In the genomic region with DNA sequence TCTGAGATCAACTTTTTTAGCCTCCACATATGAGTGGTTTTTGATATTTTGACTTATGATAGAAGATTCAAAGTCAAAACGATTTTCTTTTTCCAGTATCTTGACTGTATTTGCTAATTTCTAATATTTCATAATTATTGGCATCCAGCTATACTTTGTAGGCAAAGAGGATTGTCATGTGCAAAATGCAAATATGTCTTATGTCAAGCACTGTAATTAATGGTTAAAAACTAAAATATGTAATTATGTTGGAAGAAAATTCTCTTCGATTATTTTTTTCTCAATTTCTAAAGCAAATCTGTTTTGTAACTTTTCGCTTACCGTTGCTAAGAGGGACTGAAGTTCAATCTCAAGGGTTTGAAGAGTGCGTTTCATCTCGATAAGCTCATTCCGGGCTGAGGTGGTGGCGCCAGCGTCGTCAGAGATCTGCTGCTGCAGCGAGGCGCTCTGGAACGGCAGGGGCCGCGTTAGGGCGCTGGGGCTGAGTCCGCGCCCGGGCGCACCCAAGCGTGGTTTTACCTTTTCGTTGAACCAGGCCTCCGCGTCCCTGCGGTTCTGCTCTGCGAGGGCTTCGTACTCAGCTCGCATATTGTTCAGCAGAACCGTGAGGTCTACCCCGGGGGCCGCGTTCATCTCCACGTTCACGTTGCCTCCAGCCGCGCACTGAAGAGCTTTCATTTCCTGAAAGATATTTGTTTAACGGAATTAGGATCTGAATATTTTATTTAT, we compare ENCODE assay signal across 12 cellular contexts. TPM values are rescaled to one million over a fixed set of nuclear protein-coding genes. Genes with fewer than 3 reads are reported as not detected.
A peak's percentile ranks its signal among the peaks of the same experiment; 100 is the strongest.
DNase-seq lines count a peak whose midpoint lies in the region; ATAC-seq, FAIRE-seq and TF ChIP-seq lines count a peak whose summit lies in the region.
"Had no signal": no experiment of that assay in that cellular context is flagged by ENCODE, and none has a peak within 500 bp of the region (broad histone marks: within the 10 kb centered on the region; RNA-seq: fewer than 3 reads in every experiment).

No MANE protein-coding gene starts in this region.

- H3K9me3 Mint-ChIP-seq in T-cell = no peaks in the 10 kb centered on the region
- H3K9me3 Mint-ChIP-seq: activated naive CD4-positive, alpha-beta T cell treated with anti-CD3 and anti-CD28 coated beads, Interleukin-2, amount 50 U/mL, for 72 hours had no signal

- peaks cover 0 to 8% (median 2%) of the 10 kb centered on the region in 3 donors for H3K4me1 Mint-ChIP-seq in T-cell

- H3K14ac ChIP-seq in H1 (ENCODE audit: insufficient read length) = no peak overlapping the region

- ATAC-seq in T-cell (replicated peaks in 1 of 4) (peak in 3 of 4 experiments; percentile 51 to 73 (median 68)), GM19463 (IDR thresholded peaks at IDR 0.05; ENCODE audit: unreplicated experiment) (no peak)
- ATAC-seq: activated naive CD4-positive, alpha-beta T cell treated with anti-CD3 and anti-CD28 coated beads, Interleukin-2, amount 50 U/mL, for 72 hours had no signal

- H2BK120ac ChIP-seq in H1 (replicated peaks; ENCODE audit: low read depth, low read length) = no peak overlapping the region

- H2AFZ ChIP-seq in H1 (ENCODE audit: low read length) = no peak overlapping the region
- H2AFZ ChIP-seq in MM.1S (ENCODE audit: low read length) = no peak overlapping the region

- H3K23me2 ChIP-seq in H1 (ENCODE audit: low read depth, low read length) = no peaks in the 10 kb centered on the region

- H3K27me3 Mint-ChIP-seq in T-cell = peaks cover 60 to 73% of the 10 kb centered on the region in 2 donors

- no peak overlapping the region for H4K5ac ChIP-seq in H1 (ENCODE audit: insufficient read length, low read depth, low read length)

- peak overlapping the region; percentile 34 to 64 (median 50) for H3K4me3 Mint-ChIP-seq in T-cell

- H3K18ac ChIP-seq in H1 (ENCODE audit: extremely low read depth, low read length) = no peak overlapping the region

- H3K23ac ChIP-seq in H1 (ENCODE audit: insufficient read length) = no peak overlapping the region

- no peak overlapping the region for H2BK15ac ChIP-seq in H1 (ENCODE audit: low read length)

- no peak for TF ChIP-seq EP300 in H1 (IDR thresholded peaks at IDR 0.05; ENCODE audit: borderline replicate concordance in 1 of 2, low read depth in 2 of 2, low read length in 2 of 2)

- H3K79me1 ChIP-seq in H1 (ENCODE audit: low read depth, low read length) = no peaks in the 10 kb centered on the region

- H2AK5ac ChIP-seq in H1 (ENCODE audit: low read depth, low read length) = no peak overlapping the region

- H3K4me1 ChIP-seq in H1 (replicated peaks in 1 of 4; ENCODE audit: control insufficient read depth in 3 of 4, insufficient read depth in 4 of 4, low read length in 3 of 4) = no peaks in the 10 kb centered on the region
- no peaks in the 10 kb centered on the region for H3K4me1 ChIP-seq in MM.1S (ENCODE audit: low read length)
- H3K4me1 ChIP-seq: SJSA1 had no signal

- H3K27me3 ChIP-seq in H1 (replicated peaks in 1 of 4; ENCODE audit: control insufficient read depth in 3 of 4, extremely low read depth in 1 of 4, insufficient read depth in 3 of 4, low read length in 3 of 4) = peaks cover 0 to 3% (median 1%) of the 10 kb centered on the region in 4 experiments; a peak in 3 of 7 replicates
- H3K27me3 ChIP-seq in MM.1S (replicated peaks; ENCODE audit: insufficient read depth, low read length) = no peaks in the 10 kb centered on the region
- H3K27me3 ChIP-seq: ovary had no signal

- no peaks in the 10 kb centered on the region for H3K36me3 Mint-ChIP-seq in T-cell
- H3K36me3 Mint-ChIP-seq: activated naive CD4-positive, alpha-beta T cell treated with anti-CD3 and anti-CD28 coated beads, Interleukin-2, amount 50 U/mL, for 72 hours had no signal

- no peak overlapping the region for H3K56ac ChIP-seq in H1 (replicated peaks; ENCODE audit: insufficient read length, low read depth, low read length)

- FAIRE-seq in H1 (lab: Jason Lieb, UNC) = no peak

- H3K9me3 ChIP-seq in H1 (ENCODE audit: insufficient read depth in 2 of 2, low read depth in 1 of 2, low read length in 1 of 2) (no peaks in the 10 kb centered on the region), MM.1S (replicated peaks; ENCODE audit: insufficient read depth, low read length) (no peaks in the 10 kb centered on the region)
- H3K9me3 ChIP-seq: ovary, SJSA1 had no signal

- TF ChIP-seq RAD21 in H1 (IDR thresholded peaks at IDR 0.05 in 1 of 2, conservative IDR thresholded peaks at IDR 0.05 in 1 of 2; ENCODE audit: low read depth in 2 of 2, low read length in 2 of 2) = no peak

- 41% methylated on average over 37 of the region's 37 CpGs; no CpG with 5 or more reads in 1 of the 2 experiments for WGBS in H1 (ENCODE audit: extremely low coverage in 1 of 2, insufficient coverage in 1 of 2, insufficient read length in 1 of 2, insufficient replicate concordance in 2 of 2, low coverage in 1 of 2, low lambda C conversion rate in 2 of 2, missing lambda C conversion rate in 1 of 2), 2 experiments

- CTCF ChIA-PET in T-cell (lab: Charles Lee) = interaction anchor here in 1 of 2 donors (0.6 kb wide), 1 partner anchor 414 kb away, joined by 4 read pairs; no protein-coding TSS in a partner anchor
- CTCF ChIA-PET in H1 (lab: Charles Lee; ENCODE audit: partially characterized antibody) = interaction anchor here (0.9 to 2.0 kb wide), 4 partner anchors 13 to 160 kb away, joined by 3 to 6 read pairs (median 4); no protein-coding TSS in a partner anchor

- POLR2A ChIA-PET in T-cell (lab: Charles Lee) (interaction anchor here in 1 of 2 donors (1.2 kb wide), 1 partner anchor 407 kb away, joined by 3 read pairs; no protein-coding TSS in a partner anchor), H1 (lab: Charles Lee; ENCODE audit: partially characterized antibody) (interaction anchor here (0.9 kb wide), 1 partner anchor 130 kb away, joined by 3 read pairs; no protein-coding TSS in a partner anchor)

- H3K27ac ChIP-seq in H1 (ENCODE audit: low read depth, low read length) = no peak overlapping the region
- H3K27ac ChIP-seq in MM.1S (ENCODE audit: low read length) = no peak overlapping the region
- H3K27ac ChIP-seq: ovary, SJSA1 had no signal

- H4K8ac ChIP-seq in H1 (ENCODE audit: extremely low read depth, insufficient read depth, low read length) = peak overlapping the region; percentile 14; the same call in 1 of the 2 replicates

- H3F3A ChIP-seq in MM.1S (ENCODE audit: insufficient read depth, low read length) = no peaks in the 10 kb centered on the region

- no peaks in the 10 kb centered on the region for H3K36me3 ChIP-seq in H1 (ENCODE audit: control insufficient read depth in 2 of 4, insufficient read depth in 4 of 4, low read length in 3 of 4)
- no peaks in the 10 kb centered on the region for H3K36me3 ChIP-seq in MM.1S (replicated peaks; ENCODE audit: insufficient read depth, low read length)
- H3K36me3 ChIP-seq: ovary, SJSA1 had no signal

- TF ChIP-seq CTCF in H1 (IDR thresholded peaks at IDR 0.05; ENCODE audit: control extremely low read depth in 1 of 3, insufficient read depth in 1 of 3, low read depth in 1 of 3, low read length in 3 of 3) = 0 out of 4 replicates have a peak, but pooled peaks of 1 of the 3 experiments have one; percentile 2
- TF ChIP-seq CTCF in MM.1S (IDR thresholded peaks at IDR 0.05; ENCODE audit: low read length) = no peak

- peak; percentile 30 for DNase-seq in ELF-1 (ENCODE audit: low read depth, low spot score)
- DNase-seq in T-cell = peak in 15 of 34 experiments; percentile 4 to 26 (median 13)
- DNase-seq in H1 (ENCODE audit: low read depth in 1 of 2, low spot score in 2 of 2) = no peak
- peak; percentile 25 for DNase-seq in stimulated activated CD4-positive, alpha-beta T cell treated with anti-CD3 and anti-CD28 coated beads, Interleukin-4, amount 100 ng/mL, for 1 hour
- DNase-seq in H4 (ENCODE audit: low spot score) = no peak
- DNase-seq in LoVo (ENCODE audit: low spot score) = no peak
- DNase-seq in MM.1S = no peak
- DNase-seq: ovary; stimulated activated naive CD4-positive, alpha-beta T cell treated with Interleukin-2 at 50 U/mL for 16 hours had no signal

- no peak for TF ChIP-seq POLR2A in H1 (IDR thresholded peaks at IDR 0.05; ENCODE audit: control extremely low read depth in 1 of 2, low read depth in 2 of 2, low read length in 2 of 2)

- no peak overlapping the region for H3K27ac Mint-ChIP-seq in T-cell
- H3K27ac Mint-ChIP-seq: activated naive CD4-positive, alpha-beta T cell treated with anti-CD3 and anti-CD28 coated beads, Interleukin-2, amount 50 U/mL, for 72 hours had no signal

- H3K9ac ChIP-seq in H1 (replicated peaks in 1 of 4; ENCODE audit: extremely low read depth in 1 of 4, low read depth in 3 of 4, low read length in 3 of 4) (no peak overlapping the region), MM.1S (ENCODE audit: low read length) (no peak overlapping the region)

- H3K4ac ChIP-seq in H1 (replicated peaks; ENCODE audit: insufficient read length, low read depth, low read length) = no peak overlapping the region

- no peaks in the 10 kb centered on the region for H4K20me1 ChIP-seq in H1 (replicated peaks in 1 of 2; ENCODE audit: control insufficient read depth in 1 of 2, insufficient read depth in 2 of 2, low read length in 2 of 2)
- no peaks in the 10 kb centered on the region for H4K20me1 ChIP-seq in MM.1S (ENCODE audit: insufficient read depth, low read length)

- H3K4me2 ChIP-seq in H1 (ENCODE audit: insufficient read depth in 1 of 2, low read depth in 2 of 2, low read length in 2 of 2) = 0 out of 4 replicates have a peak overlapping the region, but pooled peaks of 1 of the 2 experiments have one; percentile 29
- H3K4me2 ChIP-seq in MM.1S (ENCODE audit: low read depth, low read length) = no peak overlapping the region

- H3K79me2 ChIP-seq in H1 (ENCODE audit: control insufficient read depth in 1 of 2, insufficient read depth in 2 of 2, low read length in 2 of 2) (no peaks in the 10 kb centered on the region), MM.1S (ENCODE audit: low read length) (no peaks in the 10 kb centered on the region)

- H2BK12ac ChIP-seq in H1 (ENCODE audit: low read depth, low read length) = no peak overlapping the region

- H2BK5ac ChIP-seq in H1 (ENCODE audit: low read depth, low read length) = no peak overlapping the region

- H4K91ac ChIP-seq in H1 (replicated peaks; ENCODE audit: insufficient read length, low read length) = no peak overlapping the region

- H3K4me3 ChIP-seq in H1 (ENCODE audit: extremely low read depth in 1 of 4, insufficient read depth in 2 of 4, low read depth in 3 of 4, low read length in 4 of 4) (peak overlapping the region in 1 of 4 experiments; percentile 12; a peak in 1 of 8 replicates), MM.1S (ENCODE audit: low read length) (no peak overlapping the region)
- H3K4me3 ChIP-seq: ovary, SJSA1 had no signal

- no peaks in the 10 kb centered on the region for H3K9me2 ChIP-seq in MM.1S (replicated peaks; ENCODE audit: insufficient read depth, low read length)

- no peak overlapping the region for H2BK20ac ChIP-seq in H1 (ENCODE audit: low read length)

RNA-seq across cellular contexts. Expression of a gene that starts 3.0 kb away (rescaled TPM):
- not detected for total RNA-seq in T-cell
- total RNA-seq in H1 (2021; fragmentation: NEBNext Ultra II Directional; extraction: Animal tissue kit (Norgen Biotek cat#: 25700)) = not detected in 2 replicates
- polyA plus RNA-seq in H1 (2011; rRNA removed) = not detected in 2 replicates
- polyA plus RNA-seq in H1 (2011; cell fraction: cytosol; rRNA removed) = not detected
- polyA plus RNA-seq in H1 (2011; cell fraction: nucleus; rRNA removed) = not detected
- polyA plus RNA-seq in H1 (2012, experiment 1 of 2) = not detected in 4 replicates
- polyA plus RNA-seq in H1 (2012, experiment 2 of 2) = not detected
- polyA plus RNA-seq in H1 (2013, experiment 1 of 2) = not detected
- polyA plus RNA-seq in H1 (2013, experiment 2 of 2) = not detected
- not detected in 2 replicates for polyA minus RNA-seq in H1 (2011; rRNA and poly(A)+ RNA removed)
- not detected for polyA minus RNA-seq in H1 (2011; cell fraction: cytosol; rRNA and poly(A)+ RNA removed)
- not detected for polyA minus RNA-seq in H1 (2011; cell fraction: nucleus; rRNA and poly(A)+ RNA removed)
- not detected in 2 replicates for total RNA-seq in H4 (2014; rRNA removed; shearing (Covaris generic))
- total RNA-seq: activated naive CD4-positive, alpha-beta T cell treated with anti-CD3 and anti-CD28 coated beads, Interleukin-2, amount 50 U/mL, for 72 hours; ovary; SJSA1 had no signal
- polyA plus RNA-seq: ovary had no signal

RNA-seq across cellular contexts. Expression of a gene that starts 7.3 kb away (rescaled TPM):
- not detected for total RNA-seq in T-cell
- total RNA-seq in H1 (2021; fragmentation: NEBNext Ultra II Directional; extraction: Animal tissue kit (Norgen Biotek cat#: 25700)) = not detected in 2 replicates
- not detected in 2 replicates for polyA plus RNA-seq in H1 (2011; rRNA removed)
- polyA plus RNA-seq in H1 (2011; cell fraction: cytosol; rRNA removed) = not detected
- not detected for polyA plus RNA-seq in H1 (2011; cell fraction: nucleus; rRNA removed)
- not detected in 4 replicates for polyA plus RNA-seq in H1 (2012, experiment 1 of 2)
- polyA plus RNA-seq in H1 (2012, experiment 2 of 2) = not detected
- not detected for polyA plus RNA-seq in H1 (2013, experiment 1 of 2)
- not detected for polyA plus RNA-seq in H1 (2013, experiment 2 of 2)
- polyA minus RNA-seq in H1 (2011; rRNA and poly(A)+ RNA removed) = not detected in 2 replicates
- polyA minus RNA-seq in H1 (2011; cell fraction: cytosol; rRNA and poly(A)+ RNA removed) = not detected
- polyA minus RNA-seq in H1 (2011; cell fraction: nucleus; rRNA and poly(A)+ RNA removed) = not detected
- total RNA-seq in H4 (2014; rRNA removed; shearing (Covaris generic)) = not detected in 2 replicates
- total RNA-seq: activated naive CD4-positive, alpha-beta T cell treated with anti-CD3 and anti-CD28 coated beads, Interleukin-2, amount 50 U/mL, for 72 hours; ovary; SJSA1 had no signal
- polyA plus RNA-seq: ovary had no signal

RNA-seq across cellular contexts. Expression of a gene that starts 20.4 kb away (rescaled TPM):
- not detected for total RNA-seq in T-cell
- total RNA-seq in H1 (2021; fragmentation: NEBNext Ultra II Directional; extraction: Animal tissue kit (Norgen Biotek cat#: 25700)) = not detected in 2 replicates
- not detected in 2 replicates for polyA plus RNA-seq in H1 (2011; rRNA removed)
- polyA plus RNA-seq in H1 (2011; cell fraction: cytosol; rRNA removed) = not detected
- polyA plus RNA-seq in H1 (2011; cell fraction: nucleus; rRNA removed) = not detected
- not detected in 4 replicates for polyA plus RNA-seq in H1 (2012, experiment 1 of 2)
- polyA plus RNA-seq in H1 (2012, experiment 2 of 2) = not detected
- polyA plus RNA-seq in H1 (2013, experiment 1 of 2) = not detected
- polyA plus RNA-seq in H1 (2013, experiment 2 of 2) = not detected
- polyA minus RNA-seq in H1 (2011; rRNA and poly(A)+ RNA removed) = not detected in 2 replicates
- not detected for polyA minus RNA-seq in H1 (2011; cell fraction: cytosol; rRNA and poly(A)+ RNA removed)
- not detected for polyA minus RNA-seq in H1 (2011; cell fraction: nucleus; rRNA and poly(A)+ RNA removed)
- total RNA-seq in H4 (2014; rRNA removed; shearing (Covaris generic)) = not detected in 2 replicates
- total RNA-seq: activated naive CD4-positive, alpha-beta T cell treated with anti-CD3 and anti-CD28 coated beads, Interleukin-2, amount 50 U/mL, for 72 hours; ovary; SJSA1 had no signal
- polyA plus RNA-seq: ovary had no signal

RNA-seq across cellular contexts. Expression of a gene that starts 24.2 kb away (rescaled TPM):
- not detected for total RNA-seq in T-cell
- total RNA-seq in H1 (2021; fragmentation: NEBNext Ultra II Directional; extraction: Animal tissue kit (Norgen Biotek cat#: 25700)) = not detected in 2 replicates
- not detected in 2 replicates for polyA plus RNA-seq in H1 (2011; rRNA removed)
- not detected for polyA plus RNA-seq in H1 (2011; cell fraction: cytosol; rRNA removed)
- not detected for polyA plus RNA-seq in H1 (2011; cell fraction: nucleus; rRNA removed)
- not detected in 4 replicates for polyA plus RNA-seq in H1 (2012, experiment 1 of 2)
- polyA plus RNA-seq in H1 (2012, experiment 2 of 2) = not detected
- polyA plus RNA-seq in H1 (2013, experiment 1 of 2) = not detected
- not detected for polyA plus RNA-seq in H1 (2013, experiment 2 of 2)
- polyA minus RNA-seq in H1 (2011; rRNA and poly(A)+ RNA removed) = not detected in 2 replicates
- not detected for polyA minus RNA-seq in H1 (2011; cell fraction: cytosol; rRNA and poly(A)+ RNA removed)
- polyA minus RNA-seq in H1 (2011; cell fraction: nucleus; rRNA and poly(A)+ RNA removed) = not detected
- not detected in 2 replicates for total RNA-seq in H4 (2014; rRNA removed; shearing (Covaris generic))
- total RNA-seq: activated naive CD4-positive, alpha-beta T cell treated with anti-CD3 and anti-CD28 coated beads, Interleukin-2, amount 50 U/mL, for 72 hours; ovary; SJSA1 had no signal
- polyA plus RNA-seq: ovary had no signal

RNA-seq across cellular contexts. Expression of a gene that starts 43.1 kb away (rescaled TPM):
- 10 to 100 TPM; 27.2 to 35.3 (median 31.4) TPM for total RNA-seq in T-cell
- 31.3 and 39.4 TPM in 2 replicates for total RNA-seq in H1 (2021; fragmentation: NEBNext Ultra II Directional; extraction: Animal tissue kit (Norgen Biotek cat#: 25700))
- polyA plus RNA-seq in H1 (2011; rRNA removed) = 2.4 and 3.5 TPM in 2 replicates
- 8.6 TPM for polyA plus RNA-seq in H1 (2011; cell fraction: cytosol; rRNA removed)
- 2.2 TPM for polyA plus RNA-seq in H1 (2011; cell fraction: nucleus; rRNA removed)
- 12.7 to 29.4 TPM (median 13.8 TPM) in 4 replicates for polyA plus RNA-seq in H1 (2012, experiment 1 of 2)
- 2.2 TPM for polyA plus RNA-seq in H1 (2012, experiment 2 of 2)
- 33.7 TPM for polyA plus RNA-seq in H1 (2013, experiment 1 of 2)
- polyA plus RNA-seq in H1 (2013, experiment 2 of 2) = 34.7 TPM
- 0.06 and 0.41 TPM in 2 replicates for polyA minus RNA-seq in H1 (2011; rRNA and poly(A)+ RNA removed)
- 1.0 TPM for polyA minus RNA-seq in H1 (2011; cell fraction: cytosol; rRNA and poly(A)+ RNA removed)
- 0.70 TPM for polyA minus RNA-seq in H1 (2011; cell fraction: nucleus; rRNA and poly(A)+ RNA removed)
- total RNA-seq in H4 (2014; rRNA removed; shearing (Covaris generic)) = 45.0 and 61.1 TPM in 2 replicates

Comparison
In these comparisons a context has a peak if more than half of its experiments do, and no peak if none do; other contexts are left out.
1. DNase-seq: peak in ELF-1 (single experiment) and stimulated activated CD4-positive, alpha-beta T cell treated with anti-CD3 and anti-CD28 coated beads, Interleukin-4, amount 100 ng/mL, for 1 hour (single experiment); none in H1 (0 of 2), H4 (single experiment), LoVo (single experiment) and MM.1S (single experiment).